Comparison of ENCODE assay signal across 1 cellular context in the genomic region with DNA sequence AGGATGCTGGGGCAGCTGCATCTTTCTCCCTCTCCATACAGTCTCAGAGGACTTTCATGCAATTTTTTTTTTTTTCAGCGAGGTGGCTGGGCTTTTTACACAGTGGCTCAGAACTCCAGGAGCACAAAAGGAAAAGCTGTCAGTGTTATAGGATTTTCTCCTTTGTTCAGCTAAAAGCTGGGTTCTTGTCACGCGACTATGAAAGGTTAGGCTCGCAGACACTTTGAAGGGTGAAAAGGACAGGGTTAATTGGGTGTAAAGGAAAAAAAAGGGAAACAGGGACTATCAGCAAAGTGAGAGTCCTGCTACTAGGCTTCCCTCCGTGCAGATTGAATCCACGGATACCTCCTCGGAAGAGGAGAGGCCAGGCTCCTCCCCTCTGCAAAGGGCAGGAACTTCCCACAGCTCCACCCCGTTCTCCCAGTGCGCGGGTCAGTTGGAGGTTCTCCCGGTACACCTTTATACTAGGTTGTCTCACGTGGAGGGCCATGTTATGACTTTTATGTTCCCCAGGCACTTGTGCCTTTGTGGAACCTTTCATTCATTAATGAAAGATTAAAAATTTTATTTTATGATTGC.
TF ChIP-seq lines count a peak whose summit lies in the region.

No MANE protein-coding gene starts in this region.

TF ChIP-seq in K562, 482 proteins besides CTCF, POLR2A, EP300 and RAD21 (continued from another document):
- TF ChIP-seq NRF1 (conservative IDR thresholded peaks at IDR 0.05 in 1 of 2, IDR thresholded peaks at IDR 0.05 in 1 of 2) = 0 out of 4 replicates have a peak, but pooled peaks of 1 of the 2 experiments have one; percentile 17
